Comparison of ENCODE assay signal across 2 cellular contexts in genomic region chr7:49523870-49524269, GRCh38.
TF ChIP-seq lines count a peak whose summit lies in the region.

No MANE protein-coding gene starts in this region.

TF ChIP-seq in SK-N-SH, 30 proteins besides CTCF, POLR2A, EP300 and RAD21 (continued from another document):
- TF ChIP-seq FOXM1 (IDR thresholded peaks at IDR 0.05; ENCODE audit: low read depth) (no peak), MAX (IDR thresholded peaks at IDR 0.05; ENCODE audit: low read depth) (no peak), TAF1 (IDR thresholded peaks at IDR 0.05; ENCODE audit: borderline replicate concordance, low read depth, low read length) (no peak), NFIC (IDR thresholded peaks at IDR 0.05; ENCODE audit: borderline replicate concordance) (no peak), MEF2A (IDR thresholded peaks at IDR 0.05; ENCODE audit: borderline replicate concordance, low read depth) (no peak)

TF ChIP-seq in SK-N-SH treated with all-trans-retinoic acid at 6 μM for 48 hours, 23 proteins besides CTCF, POLR2A, EP300 and RAD21 (continued from another document):
- TF ChIP-seq, protein P1, sequence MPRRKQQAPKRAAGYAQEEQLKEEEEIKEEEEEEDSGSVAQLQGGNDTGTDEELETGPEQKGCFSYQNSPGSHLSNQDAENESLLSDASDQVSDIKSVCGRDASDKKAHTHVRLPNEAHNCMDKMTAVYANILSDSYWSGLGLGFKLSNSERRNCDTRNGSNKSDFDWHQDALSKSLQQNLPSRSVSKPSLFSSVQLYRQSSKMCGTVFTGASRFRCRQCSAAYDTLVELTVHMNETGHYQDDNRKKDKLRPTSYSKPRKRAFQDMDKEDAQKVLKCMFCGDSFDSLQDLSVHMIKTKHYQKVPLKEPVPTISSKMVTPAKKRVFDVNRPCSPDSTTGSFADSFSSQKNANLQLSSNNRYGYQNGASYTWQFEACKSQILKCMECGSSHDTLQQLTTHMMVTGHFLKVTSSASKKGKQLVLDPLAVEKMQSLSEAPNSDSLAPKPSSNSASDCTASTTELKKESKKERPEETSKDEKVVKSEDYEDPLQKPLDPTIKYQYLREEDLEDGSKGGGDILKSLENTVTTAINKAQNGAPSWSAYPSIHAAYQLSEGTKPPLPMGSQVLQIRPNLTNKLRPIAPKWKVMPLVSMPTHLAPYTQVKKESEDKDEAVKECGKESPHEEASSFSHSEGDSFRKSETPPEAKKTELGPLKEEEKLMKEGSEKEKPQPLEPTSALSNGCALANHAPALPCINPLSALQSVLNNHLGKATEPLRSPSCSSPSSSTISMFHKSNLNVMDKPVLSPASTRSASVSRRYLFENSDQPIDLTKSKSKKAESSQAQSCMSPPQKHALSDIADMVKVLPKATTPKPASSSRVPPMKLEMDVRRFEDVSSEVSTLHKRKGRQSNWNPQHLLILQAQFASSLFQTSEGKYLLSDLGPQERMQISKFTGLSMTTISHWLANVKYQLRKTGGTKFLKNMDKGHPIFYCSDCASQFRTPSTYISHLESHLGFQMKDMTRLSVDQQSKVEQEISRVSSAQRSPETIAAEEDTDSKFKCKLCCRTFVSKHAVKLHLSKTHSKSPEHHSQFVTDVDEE (CRISPR knock-in tag; IDR thresholded peaks at IDR 0.05) = no peak
